Comparison of ENCODE assay signal across 9 cellular contexts in genomic region chr1:203607169-203607873, GRCh38. TPM values are rescaled to one million over a fixed set of nuclear protein-coding genes. Genes with fewer than 3 reads are reported as not detected.
DNase-seq lines count a peak whose midpoint lies in the region; ATAC-seq and TF ChIP-seq lines count a peak whose summit lies in the region.
"Had no signal": no experiment of that assay in that cellular context is flagged by ENCODE, and none has a peak within 500 bp of the region (broad histone marks: within the 10 kb centered on the region; RNA-seq: fewer than 3 reads in every experiment).

No MANE protein-coding gene starts in this region.

- WGBS in mesodermal cell (ENCODE audit: insufficient coverage in 2 of 2), 2 experiments, result 79 to 86% methylated on average over 5 to 6 of the region's 8 CpGs

- DNase-seq in HFF-Myc (ENCODE audit: extremely low read depth, low read depth) (peak; percentile 80), T-helper 1 cell (peak; percentile 33 to 96 (median 53)), adipocyte (ENCODE audit: low read depth) (peak; percentile 83), upper lobe of right lung (no peak), DMS153 treated with DMSO at 0.1 percent for 48 hours (lab: John Stamatoyannopoulos, UW; ENCODE audit: unreplicated experiment) (no peak), COR-L47 (lab: John Stamatoyannopoulos, UW) (no peak)

- intact Hi-C loops in upper lobe of right lung (cut with DNase I), result no loop called here

- no peak overlapping the region for H3K9ac ChIP-seq in adipocyte (ENCODE audit: low read length)

- H3K27me3 ChIP-seq in adipocyte (replicated peaks; ENCODE audit: control insufficient read depth, insufficient read depth, low read length), result no peaks in the 10 kb centered on the region
- no peaks in the 10 kb centered on the region for H3K27me3 ChIP-seq in upper lobe of right lung

- H3K9me3 ChIP-seq in adipocyte (ENCODE audit: control insufficient read depth, low read length) (no peaks in the 10 kb centered on the region), mesodermal cell (ENCODE audit: control insufficient read depth, low read length) (no peaks in the 10 kb centered on the region), upper lobe of right lung (no peaks in the 10 kb centered on the region)

- TF ChIP-seq CTCF in HFF-Myc (IDR thresholded peaks at IDR 0.05; ENCODE audit: low read depth, low read length, missing control alignments), result no peak
- no peak for TF ChIP-seq CTCF in upper lobe of right lung (IDR thresholded peaks at IDR 0.05)

- H3K4me3 ChIP-seq in HFF-Myc (replicated peaks; ENCODE audit: low read depth, low read length), result no peak overlapping the region
- H3K4me3 ChIP-seq in adipocyte (ENCODE audit: low read length), result no peak overlapping the region
- no peak overlapping the region for H3K4me3 ChIP-seq in mesodermal cell (ENCODE audit: extremely low read depth, insufficient read depth, low read length, poor library complexity, severe bottlenecking)
- H3K4me3 ChIP-seq in upper lobe of right lung, result no peak overlapping the region
- H3K4me3 ChIP-seq: SK-N-MC had no signal

- ATAC-seq in upper lobe of right lung, result peak; percentile 54
- ATAC-seq in GM21381 (IDR thresholded peaks at IDR 0.05; ENCODE audit: unreplicated experiment), result no peak

- peaks cover 17% of the 10 kb centered on the region for H3K4me1 ChIP-seq in adipocyte (ENCODE audit: control insufficient read depth, insufficient read depth, low read length)
- peaks cover 20% of the 10 kb centered on the region for H3K4me1 ChIP-seq in mesodermal cell (ENCODE audit: control insufficient read depth, insufficient read depth, low read length, poor library complexity, severe bottlenecking)
- H3K4me1 ChIP-seq in upper lobe of right lung, result peaks cover 15% of the 10 kb centered on the region

- H3K27ac ChIP-seq in mesodermal cell (ENCODE audit: low read depth, low read length, severe bottlenecking), result peak overlapping the region; percentile 75
- H3K27ac ChIP-seq in upper lobe of right lung, result no peak overlapping the region
- H3K27ac ChIP-seq: SK-N-MC had no signal

- H3K36me3 ChIP-seq in adipocyte (ENCODE audit: control insufficient read depth, insufficient read depth, low read length, severe bottlenecking), result no peaks in the 10 kb centered on the region
- no peaks in the 10 kb centered on the region for H3K36me3 ChIP-seq in mesodermal cell (ENCODE audit: control insufficient read depth, insufficient read depth, low read length)
- H3K36me3 ChIP-seq in upper lobe of right lung, result no peaks in the 10 kb centered on the region

RNA-seq across cellular contexts. Expression of gene ATP2B4, which starts 19.3 kb away (rescaled TPM):
- 84.7 TPM for polyA plus RNA-seq in mesodermal cell (2013, experiment 1 of 2)
- 79.8 TPM for polyA plus RNA-seq in mesodermal cell (2013, experiment 2 of 2)
- total RNA-seq in upper lobe of right lung, result 93.8 TPM

Comparison
In these comparisons a context has a peak if more than half of its experiments do, and no peak if none do; other contexts are left out.
1. DNase-seq: peak in HFF-Myc (single experiment), T-helper 1 cell (5 of 5) and adipocyte (single experiment); none in upper lobe of right lung (single experiment), DMS153 treated with DMSO at 0.1 percent for 48 hours (single experiment) and COR-L47 (single experiment).